ENCODE assay signal across 1 cellular context in genomic region chr1:112778136-112778535, GRCh38.
TF ChIP-seq lines count a peak whose summit lies in the region.

No MANE protein-coding gene starts in this region.

TF ChIP-seq in HEK293, 187 proteins besides CTCF, POLR2A, EP300 and RAD21 (continued from another document):
- TF ChIP-seq PRDM10 (tag by site-specific recombination; IDR thresholded peaks at IDR 0.05) (peak; percentile 83), ZNF561 (tag by site-specific recombination; IDR thresholded peaks at IDR 0.05; ENCODE audit: borderline replicate concordance) (no peak), ZSCAN4 (tag by site-specific recombination; IDR thresholded peaks at IDR 0.05) (no peak), EGR2 (tag by site-specific recombination; IDR thresholded peaks at IDR 0.05; ENCODE audit: low read depth) (peak; percentile 61; the same call in 1 of the 2 replicates), ZBTB7A (tag by site-specific recombination; IDR thresholded peaks at IDR 0.05; ENCODE audit: low read depth) (no peak), ZNF398 (tag by site-specific recombination; IDR thresholded peaks at IDR 0.05) (no peak), ZFHX2 (tag by site-specific recombination; conservative IDR thresholded peaks at IDR 0.05) (peak; percentile 42)
